ENCODE assay signal across 2 cellular contexts in genomic region chr11:72078477-72078876, GRCh38.
TF ChIP-seq lines count a peak whose summit lies in the region.

No MANE protein-coding gene starts in this region.

TF ChIP-seq in SK-N-SH, 30 proteins besides CTCF, POLR2A, EP300 and RAD21 (continued from another document):
- TF ChIP-seq USF1 (IDR thresholded peaks at IDR 0.05; ENCODE audit: borderline replicate concordance, low read depth) (no peak), IRF3 (IDR thresholded peaks at IDR 0.05; ENCODE audit: low read depth, low read length) (no peak), EZH2phosphoT487 (IDR thresholded peaks at IDR 0.05; ENCODE audit: borderline replicate concordance, low read depth) (no peak)

TF ChIP-seq in SK-N-SH treated with all-trans-retinoic acid at 6 μM for 48 hours, 23 proteins besides CTCF, POLR2A, EP300 and RAD21 (continued from another document):
- TF ChIP-seq CSRNP3 (CRISPR knock-in tag; IDR thresholded peaks at IDR 0.05) (no peak), GLIS3 (CRISPR knock-in tag; IDR thresholded peaks at IDR 0.05) (no peak), ISL1 (CRISPR knock-in tag; IDR thresholded peaks at IDR 0.05) (no peak), TSHZ2 (CRISPR knock-in tag; IDR thresholded peaks at IDR 0.05) (no peak), ZNF565 (CRISPR knock-in tag; conservative IDR thresholded peaks at IDR 0.05; ENCODE audit: low read depth) (no peak), ESRRG (CRISPR knock-in tag; IDR thresholded peaks at IDR 0.05) (no peak), ZC3H10 (CRISPR knock-in tag; IDR thresholded peaks at IDR 0.05) (no peak), ZFP30 (CRISPR knock-in tag; IDR thresholded peaks at IDR 0.05) (no peak), BACH2 (CRISPR knock-in tag; IDR thresholded peaks at IDR 0.05; ENCODE audit: borderline replicate concordance) (no peak), POU6F1 (CRISPR knock-in tag; IDR thresholded peaks at IDR 0.05; ENCODE audit: borderline replicate concordance, low read depth) (no peak), ARNTL (CRISPR knock-in tag; IDR thresholded peaks at IDR 0.05; ENCODE audit: borderline replicate concordance, low read depth) (no peak)
TF ChIP-seq in SK-N-SH treated with all-trans-retinoic acid at 6 μM for 48 hours: peak in this region for 0.
